ENCODE assay signal across 10 cellular contexts in the genomic region with DNA sequence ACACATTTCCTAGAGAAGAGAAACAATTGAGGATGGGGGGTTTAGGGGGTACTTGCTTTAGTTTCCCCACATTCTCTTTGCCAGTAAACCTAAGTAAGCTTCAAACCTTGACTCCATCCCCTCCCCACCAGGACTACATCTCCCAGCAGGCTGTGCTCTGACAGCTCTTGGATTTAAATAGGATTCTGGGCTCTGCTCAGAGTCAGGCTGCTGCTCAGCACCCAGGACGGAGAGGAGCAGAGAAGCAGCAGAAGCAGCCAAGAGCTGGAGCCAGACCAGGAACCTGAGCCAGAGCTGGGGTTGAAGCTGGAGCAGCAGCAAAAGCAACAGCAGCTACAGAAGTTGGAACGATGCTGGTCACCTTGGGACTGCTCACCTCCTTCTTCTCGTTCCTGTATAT. TPM values are rescaled to one million over a fixed set of nuclear protein-coding genes. Genes with fewer than 3 reads are reported as not detected.
DNase-seq lines count a peak whose midpoint lies in the region; ATAC-seq, FAIRE-seq and TF ChIP-seq lines count a peak whose summit lies in the region.
"Had no signal": no experiment of that assay in that cellular context is flagged by ENCODE, and none has a peak within 500 bp of the region (broad histone marks: within the 10 kb centered on the region; RNA-seq: fewer than 3 reads in every experiment).

No MANE protein-coding gene starts in this region.

- no peak for FAIRE-seq in D721Med (lab: Jason Lieb, UNC)

- no peak overlapping the region for H3K4me3 Mint-ChIP-seq in activated T-helper 2 cell treated with anti-CD3 and anti-CD28 coated beads, Interferon-gamma antibody, Interleukin-2, Interleukin-4, amounts not matched to agents 10 μg/mL and 5 μg/mL and 100 μg/mL, durations not matched to agents 14 hours and 24 hours and 36 hours (ENCODE audit: low read depth)

- ATAC-seq in omental fat pad (ENCODE audit: low FRiP score) (peak; percentile 64), GM19395 (IDR thresholded peaks at IDR 0.05; ENCODE audit: unreplicated experiment) (no peak), HG03457 (IDR thresholded peaks at IDR 0.05; ENCODE audit: unreplicated experiment) (no peak)

- no peak overlapping the region for H3K27ac Mint-ChIP-seq in activated T-helper 2 cell treated with anti-CD3 and anti-CD28 coated beads, Interferon-gamma antibody, Interleukin-2, Interleukin-4, amounts not matched to agents 10 μg/mL and 5 μg/mL and 100 μg/mL, durations not matched to agents 14 hours and 24 hours and 36 hours

- no peak overlapping the region for H3K4me3 ChIP-seq in fibroblast of pulmonary artery (replicated peaks; ENCODE audit: low read depth, low read length)
- H3K4me3 ChIP-seq: SJSA1 had no signal

- DNase-seq in D721Med (ENCODE audit: insufficient read length, low spot score) (peak; percentile 29), NCI-H446 treated with DMSO at 0.1 percent for 48 hours (lab: John Stamatoyannopoulos, UW) (peak; percentile 50), fibroblast of pulmonary artery (ENCODE audit: low read depth) (peak; percentile 58), omental fat pad (ENCODE audit: low spot score) (no peak), COLO668 (lab: John Stamatoyannopoulos, UW; ENCODE audit: unreplicated experiment) (no peak)
- no peak for DNase-seq in activated T-helper 2 cell treated with anti-CD3 and anti-CD28 coated beads, Interferon-gamma antibody, Interleukin-2, Interleukin-4, amounts not matched to agents 10 μg/mL and 5 μg/mL and 100 μg/mL, durations not matched to agents 14 hours and 24 hours and 36 hours (ENCODE audit: low spot score)

- TF ChIP-seq CTCF in D721Med (IDR thresholded peaks at IDR 0.05; ENCODE audit: insufficient read depth, missing control alignments) = no peak
- TF ChIP-seq CTCF in fibroblast of pulmonary artery (IDR thresholded peaks at IDR 0.05; ENCODE audit: low read length, missing control alignments) = no peak
- no peak for TF ChIP-seq CTCF in omental fat pad (IDR thresholded peaks at IDR 0.05)

- H3K27me3 Mint-ChIP-seq in activated T-helper 2 cell treated with anti-CD3 and anti-CD28 coated beads, Interferon-gamma antibody, Interleukin-2, Interleukin-4, amounts not matched to agents 10 μg/mL and 5 μg/mL and 100 μg/mL, durations not matched to agents 14 hours and 24 hours and 36 hours (ENCODE audit: low read depth) = peaks cover 27% of the 10 kb centered on the region

- no peaks in the 10 kb centered on the region for H3K9me3 Mint-ChIP-seq in activated T-helper 2 cell treated with anti-CD3 and anti-CD28 coated beads, Interferon-gamma antibody, Interleukin-2, Interleukin-4, amounts not matched to agents 10 μg/mL and 5 μg/mL and 100 μg/mL, durations not matched to agents 14 hours and 24 hours and 36 hours

- peaks cover 10% of the 10 kb centered on the region for H3K4me1 Mint-ChIP-seq in activated T-helper 2 cell treated with anti-CD3 and anti-CD28 coated beads, Interferon-gamma antibody, Interleukin-2, Interleukin-4, amounts not matched to agents 10 μg/mL and 5 μg/mL and 100 μg/mL, durations not matched to agents 14 hours and 24 hours and 36 hours (ENCODE audit: low read depth)

- H3K36me3 Mint-ChIP-seq in activated T-helper 2 cell treated with anti-CD3 and anti-CD28 coated beads, Interferon-gamma antibody, Interleukin-2, Interleukin-4, amounts not matched to agents 10 μg/mL and 5 μg/mL and 100 μg/mL, durations not matched to agents 14 hours and 24 hours and 36 hours (ENCODE audit: low read depth) = no peaks in the 10 kb centered on the region

- intact Hi-C loops in activated T-helper 2 cell treated with anti-CD3 and anti-CD28 coated beads, Interferon-gamma antibody, Interleukin-2, Interleukin-4, amounts not matched to agents 10 μg/mL and 5 μg/mL and 100 μg/mL, durations not matched to agents 14 hours and 24 hours and 36 hours (cut with micrococcal nuclease) = no loop called here

RNA-seq across cellular contexts. Expression of a gene that starts 20.6 kb away (rescaled TPM):
- total RNA-seq in omental fat pad = under 1 TPM in 1 of 4 donors, not detected in 3; 0.28 TPM
- not detected in 2 replicates for total RNA-seq in activated T-helper 2 cell treated with anti-CD3 and anti-CD28 coated beads, Interferon-gamma antibody, Interleukin-2, Interleukin-4, amounts not matched to agents 10 μg/mL and 5 μg/mL and 100 μg/mL, durations not matched to agents 14 hours and 24 hours and 36 hours
- total RNA-seq: chondrocyte, SJSA1 had no signal

RNA-seq across cellular contexts. Expression of a gene that starts 26.7 kb away (rescaled TPM):
- 10 to 100 TPM; 29.4 to 38.8 (median 35.3) TPM for total RNA-seq in omental fat pad
- total RNA-seq in activated T-helper 2 cell treated with anti-CD3 and anti-CD28 coated beads, Interferon-gamma antibody, Interleukin-2, Interleukin-4, amounts not matched to agents 10 μg/mL and 5 μg/mL and 100 μg/mL, durations not matched to agents 14 hours and 24 hours and 36 hours = 78.4 and 82.9 TPM in 2 replicates

RNA-seq across cellular contexts. Expression of a gene that starts 47.9 kb away (rescaled TPM):
- total RNA-seq in omental fat pad = 100 to 1,000 TPM in 3 of 4 donors, 10 to 100 TPM in 1; 96.1 to 133 (median 114) TPM
- total RNA-seq in activated T-helper 2 cell treated with anti-CD3 and anti-CD28 coated beads, Interferon-gamma antibody, Interleukin-2, Interleukin-4, amounts not matched to agents 10 μg/mL and 5 μg/mL and 100 μg/mL, durations not matched to agents 14 hours and 24 hours and 36 hours = 73.7 and 75.4 TPM in 2 replicates

Comparison
In these comparisons a context has a peak if more than half of its experiments do, and no peak if none do; other contexts are left out.
1. DNase-seq: peak in D721Med (single experiment), NCI-H446 treated with DMSO at 0.1 percent for 48 hours (single experiment) and fibroblast of pulmonary artery (single experiment); none in omental fat pad (single experiment), COLO668 (single experiment) and activated T-helper 2 cell treated with anti-CD3 and anti-CD28 coated beads, Interferon-gamma antibody, Interleukin-2, Interleukin-4, amounts not matched to agents 10 μg/mL and 5 μg/mL and 100 μg/mL, durations not matched to agents 14 hours and 24 hours and 36 hours (single experiment).